Comparison of ENCODE assay signal across 22 cellular contexts in the genomic region with DNA sequence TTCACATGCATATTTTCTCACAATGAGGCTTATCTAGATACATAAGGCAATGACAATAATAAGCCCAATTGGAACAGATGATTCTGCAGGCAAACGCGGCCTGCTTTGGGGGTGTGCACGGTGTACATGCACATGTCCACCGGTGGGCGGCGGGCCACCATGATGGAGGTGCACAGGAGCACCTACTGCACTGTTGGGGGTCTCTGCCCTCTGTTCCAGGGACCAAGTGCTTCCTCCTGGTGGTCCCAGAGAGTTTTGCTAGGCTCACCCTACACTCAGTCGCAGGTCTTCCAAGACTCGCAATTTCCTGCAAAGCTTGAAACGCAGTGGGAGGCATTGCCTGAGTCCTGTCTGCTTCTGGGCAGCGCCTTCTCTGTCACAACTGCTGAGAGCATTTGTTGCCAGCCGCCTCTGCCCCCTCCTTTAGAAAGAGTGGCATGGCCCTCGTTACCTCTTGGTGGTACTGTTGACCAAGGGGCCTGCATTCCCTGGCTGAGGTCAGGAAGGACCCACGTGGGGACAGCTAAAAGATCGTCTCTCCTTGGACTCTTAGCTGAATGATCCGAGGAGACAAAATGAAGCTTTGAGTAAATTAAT.
DNase-seq lines count a peak whose midpoint lies in the region; ATAC-seq, FAIRE-seq and TF ChIP-seq lines count a peak whose summit lies in the region.
"Had no signal": no experiment of that assay in that cellular context is flagged by ENCODE, and none has a peak within 500 bp of the region (broad histone marks: within the 10 kb centered on the region; RNA-seq: fewer than 3 reads in every experiment).

No MANE protein-coding gene starts in this region.

- no peak for DNase-seq in HepG2 (ENCODE audit: low spot score)
- DNase-seq in right lobe of liver = no peak
- peak; percentile 38 for DNase-seq in coronary artery (ENCODE audit: low spot score)
- peak; percentile 60 for DNase-seq in mesenteric fat pad (ENCODE audit: low spot score)
- peak; percentile 29 for DNase-seq in ureter (ENCODE audit: low spot score)
- no peak for DNase-seq in testis
- DNase-seq in NCI-H2196 treated with DMSO at 0.1 percent for 48 hours (lab: John Stamatoyannopoulos, UW; ENCODE audit: unreplicated experiment) = no peak
- DNase-seq: BE2C; CD4-positive, CD25-positive, alpha-beta regulatory T cell; DMS79; GM23248; HCEC 1CT; IMR-90; NCI-H1105; NCI-H2029 treated with DMSO at 0.1 percent for 48 hours; NCI-H345; NCI-H524 treated with DMSO at 0.1 percent for 48 hours; NCI-H82; SHP77 had no signal

- no peak overlapping the region for H3K9ac ChIP-seq in HepG2 (ENCODE audit: insufficient read depth, low read depth, low read length)
- H3K9ac ChIP-seq: GM23248 had no signal

- no peak for TF ChIP-seq EP300 in HepG2 (IDR thresholded peaks at IDR 0.05; ENCODE audit: low read depth in 2 of 2, low read length in 2 of 2)
- no peak for TF ChIP-seq EP300 in HepG2 (CRISPR knock-in tag; IDR thresholded peaks at IDR 0.05; ENCODE audit: borderline replicate concordance)

- ATAC-seq in HepG2 (peak; percentile 68), right lobe of liver (no peak)
- no peak for ATAC-seq in stimulated activated memory B cell treated with anti-CD40 and anti-IgM and Interleukin-4, amounts not matched to agents 10 μg/mL and 1 μg/mL and 100 μg/mL, for 72 hours
- ATAC-seq: GM12878 had no signal

- no peak overlapping the region for H3K4me2 ChIP-seq in HepG2 (ENCODE audit: low read depth, low read length)

- no peak for TF ChIP-seq RAD21 in HepG2 (CRISPR knock-in tag; IDR thresholded peaks at IDR 0.05)

- H3K4me1 ChIP-seq in HepG2 (ENCODE audit: insufficient read depth, low read length) = no peaks in the 10 kb centered on the region
- no peaks in the 10 kb centered on the region for H3K4me1 ChIP-seq in right lobe of liver
- H3K4me1 ChIP-seq in testis = peaks cover 4% of the 10 kb centered on the region
- H3K4me1 ChIP-seq: BE2C had no signal

- intact Hi-C loops in HepG2 (cut with micrococcal nuclease; ENCODE audit: unreplicated experiment) = no loop called here
- intact Hi-C loops in right lobe of liver (cut with DNase I) = no loop called here
- intact Hi-C loops in testis (cut with DNase I; ENCODE audit: low total_unique reads) = no loop called here

- H3K4me3 ChIP-seq in HepG2 (replicated peaks in 1 of 3; ENCODE audit: insufficient read depth in 1 of 3, low read depth in 2 of 3, low read length in 3 of 3) = no peak overlapping the region
- no peak overlapping the region for H3K4me3 ChIP-seq in right lobe of liver
- H3K4me3 ChIP-seq in coronary artery = no peak overlapping the region
- H3K4me3 ChIP-seq in testis = no peak overlapping the region
- H3K4me3 ChIP-seq: GM12878, GM23248 had no signal

- no peaks in the 10 kb centered on the region for H3K79me2 ChIP-seq in HepG2 (ENCODE audit: insufficient read depth, low read length)

- peaks cover 45% of the 10 kb centered on the region for H3K27me3 Mint-ChIP-seq in stimulated activated memory B cell treated with anti-CD40 and anti-IgM and Interleukin-4, amounts not matched to agents 10 μg/mL and 1 μg/mL and 100 μg/mL, for 72 hours
- H3K27me3 Mint-ChIP-seq: CD4-positive, CD25-positive, alpha-beta regulatory T cell had no signal

- in situ Hi-C loops in HepG2 (cut with HindIII; ENCODE audit: extremely low pct_ligation_motif_present, low pct_unique_long_range_greater_than_20kb) = no loop called here

- no TSS peak for BruUV-seq in HepG2 (replicated peaks; lab: Mats Ljungman, UMichigan)

- no peaks in the 10 kb centered on the region for H3K36me3 Mint-ChIP-seq in stimulated activated memory B cell treated with anti-CD40 and anti-IgM and Interleukin-4, amounts not matched to agents 10 μg/mL and 1 μg/mL and 100 μg/mL, for 72 hours

- 29% methylated on average over 14 of the region's 15 CpGs for WGBS in HepG2 (ENCODE audit: low lambda C conversion rate)
- WGBS in right lobe of liver (ENCODE audit: insufficient coverage, low coverage, low lambda C conversion rate, missing lambda C conversion rate) = 84% methylated on average over 11 of the region's 15 CpGs
- 90 to 93% methylated on average over 15 of the region's 15 CpGs for WGBS in testis, 2 donors

- H3K27me3 ChIP-seq in HepG2 (ENCODE audit: control insufficient read depth in 1 of 2, insufficient read depth in 2 of 2, low read length in 2 of 2) (peaks cover 0 to 55% of the 10 kb centered on the region in 2 experiments; a peak in 4 of 5 replicates), right lobe of liver (no peaks in the 10 kb centered on the region), testis (no peaks in the 10 kb centered on the region)
- H3K27me3 ChIP-seq: BE2C had no signal

- peaks cover 9% of the 10 kb centered on the region for H3K9me3 Mint-ChIP-seq in stimulated activated memory B cell treated with anti-CD40 and anti-IgM and Interleukin-4, amounts not matched to agents 10 μg/mL and 1 μg/mL and 100 μg/mL, for 72 hours

- no peaks in the 10 kb centered on the region for H3K9me3 ChIP-seq in HepG2 (ENCODE audit: low read length)
- no peaks in the 10 kb centered on the region for H3K9me3 ChIP-seq in right lobe of liver
- no peaks in the 10 kb centered on the region for H3K9me3 ChIP-seq in testis
- H3K9me3 ChIP-seq: BE2C had no signal

- no peak overlapping the region for H3K27ac Mint-ChIP-seq in stimulated activated memory B cell treated with anti-CD40 and anti-IgM and Interleukin-4, amounts not matched to agents 10 μg/mL and 1 μg/mL and 100 μg/mL, for 72 hours
- H3K27ac Mint-ChIP-seq: CD4-positive, CD25-positive, alpha-beta regulatory T cell had no signal

- POLR2A ChIA-PET in HepG2 (lab: Yijun Ruan, JAX) = no interaction called here

- H3K27ac ChIP-seq in HepG2 (ENCODE audit: extremely low read length, insufficient read depth, low read length) (no peak overlapping the region), right lobe of liver (no peak overlapping the region), coronary artery (no peak overlapping the region), testis (no peak overlapping the region)
- H3K27ac ChIP-seq: GM23248 had no signal

- no peaks in the 10 kb centered on the region for H3K4me1 Mint-ChIP-seq in stimulated activated memory B cell treated with anti-CD40 and anti-IgM and Interleukin-4, amounts not matched to agents 10 μg/mL and 1 μg/mL and 100 μg/mL, for 72 hours
- H3K4me1 Mint-ChIP-seq: CD4-positive, CD25-positive, alpha-beta regulatory T cell had no signal

- TF ChIP-seq CTCF in HepG2 (CRISPR knock-in tag; IDR thresholded peaks at IDR 0.05) (peak; percentile 43), right lobe of liver (IDR thresholded peaks at IDR 0.05) (no peak), coronary artery (IDR thresholded peaks at IDR 0.05) (no peak), testis (IDR thresholded peaks at IDR 0.05) (no peak)

- H2AFZ ChIP-seq in HepG2 (ENCODE audit: low read length) = no peak overlapping the region
- H2AFZ ChIP-seq: GM23248 had no signal

- no peak overlapping the region for H3K4me3 Mint-ChIP-seq in stimulated activated memory B cell treated with anti-CD40 and anti-IgM and Interleukin-4, amounts not matched to agents 10 μg/mL and 1 μg/mL and 100 μg/mL, for 72 hours
- H3K4me3 Mint-ChIP-seq: CD4-positive, CD25-positive, alpha-beta regulatory T cell had no signal

- CTCF ChIA-PET in HepG2 (lab: Yijun Ruan, JAX; ENCODE audit: low intra/inter-chr PET ratio, low total read pairs) = no interaction called here

- H4K20me1 ChIP-seq in HepG2 (ENCODE audit: insufficient read depth, low read length) = no peaks in the 10 kb centered on the region; the same call in 1 of the 2 replicates

- H3K36me3 ChIP-seq in HepG2 (replicated peaks in 1 of 2; ENCODE audit: control insufficient read depth in 1 of 2, insufficient read depth in 2 of 2, low read length in 2 of 2) (no peaks in the 10 kb centered on the region), right lobe of liver (no peaks in the 10 kb centered on the region), testis (ENCODE audit: low read depth, missing control alignments) (no peaks in the 10 kb centered on the region)
- H3K36me3 ChIP-seq: BE2C had no signal

- no peak for TF ChIP-seq POLR2A in HepG2 (IDR thresholded peaks at IDR 0.05; ENCODE audit: insufficient read depth in 1 of 2, low read depth in 2 of 2, low read length in 2 of 2)
- TF ChIP-seq POLR2A in right lobe of liver (IDR thresholded peaks at IDR 0.05) = no peak
- TF ChIP-seq POLR2A in testis (IDR thresholded peaks at IDR 0.05) = no peak

- no peak for FAIRE-seq in HepG2 (lab: Jason Lieb, UNC)
- FAIRE-seq: GM12878, HTR-8/SVneo had no signal

TF ChIP-seq in HepG2, 621 proteins besides CTCF, POLR2A, EP300 and RAD21:
- TF ChIP-seq STAG1 (CRISPR knock-in tag; IDR thresholded peaks at IDR 0.05) = peak; percentile 13; the same call in 1 of the 2 replicates
- no peak for TF ChIP-seq ZNF496 (CRISPR knock-in tag; IDR thresholded peaks at IDR 0.05; ENCODE audit: insufficient replicate concordance)
- TF ChIP-seq ZNF768 (CRISPR knock-in tag; IDR thresholded peaks at IDR 0.05) = peak; percentile 37; the same call in 1 of the 2 replicates

Comparison
In these comparisons a context has a peak if more than half of its experiments do, and no peak if none do; other contexts are left out.
1. DNase-seq: peak in coronary artery (single experiment), mesenteric fat pad (single experiment) and ureter (single experiment); none in HepG2 (single experiment), right lobe of liver (0 of 3), testis (single experiment) and NCI-H2196 treated with DMSO at 0.1 percent for 48 hours (single experiment).